ENCODE assay signal across 7 cellular contexts in the genomic region with DNA sequence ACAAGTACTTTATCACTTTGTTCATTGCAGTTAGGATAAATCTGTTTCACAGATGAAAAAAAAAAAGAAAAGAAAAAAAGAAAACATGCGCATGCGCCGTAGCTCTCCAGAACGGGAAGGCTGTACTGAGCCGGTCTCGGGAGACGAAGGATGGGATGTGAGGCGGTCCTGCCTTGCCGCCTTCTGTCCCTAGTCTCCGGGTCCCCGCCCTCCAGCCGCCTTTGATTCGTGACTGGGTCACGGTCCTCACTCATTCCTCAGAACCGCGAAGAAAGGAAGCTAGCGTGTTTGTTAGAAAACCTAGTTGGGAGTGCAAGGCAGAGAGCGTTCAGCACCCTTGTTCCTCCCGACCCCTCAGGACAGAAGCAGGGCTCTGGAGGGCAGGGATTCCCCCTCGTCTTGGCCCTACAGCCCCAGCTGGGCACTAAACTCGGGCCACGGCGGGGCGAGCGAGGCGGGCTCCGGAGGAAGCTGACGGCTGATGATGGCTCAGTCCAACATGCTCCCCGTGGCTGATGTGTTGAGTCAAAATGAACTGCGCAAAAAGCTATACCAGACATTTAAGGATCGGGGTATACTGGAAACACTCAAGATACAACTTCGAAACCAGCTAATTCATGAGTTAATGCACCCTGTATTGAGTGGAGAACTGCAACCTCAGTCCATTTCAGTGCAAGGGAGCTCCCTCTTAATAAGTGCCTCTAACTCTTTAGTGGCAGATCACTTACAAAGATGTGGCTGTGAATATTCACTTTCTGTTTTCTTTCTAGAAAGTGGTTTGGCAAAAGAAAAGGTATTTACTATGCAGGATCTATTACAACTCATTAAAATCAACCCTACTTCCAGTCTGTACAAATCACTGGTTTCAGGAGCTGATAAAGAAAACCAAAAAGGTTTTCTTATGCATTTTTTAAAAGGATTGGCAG. TPM values are rescaled to one million over a fixed set of nuclear protein-coding genes. Genes with fewer than 3 reads are reported as not detected.
DNase-seq lines count a peak whose midpoint lies in the region; ATAC-seq and TF ChIP-seq lines count a peak whose summit lies in the region.

No MANE protein-coding gene starts in this region.

- POLR2A ChIA-PET in activated B cell treated with CpG ODN at 0.5 μM for 24 hours (lab: Charles Lee): no interaction called here

- H3K27ac Mint-ChIP-seq in activated B cell treated with CpG ODN at 0.5 μM for 24 hours: peak overlapping the region; percentile 79

- H3K36me3 Mint-ChIP-seq in activated B cell treated with CpG ODN at 0.5 μM for 24 hours (ENCODE audit: low read depth): peaks cover 39% of the 10 kb centered on the region

- H3K4me3 ChIP-seq in fibroblast of pulmonary artery (replicated peaks; ENCODE audit: low read depth, low read length): peak overlapping the region; percentile 43

- intact Hi-C loops in activated B cell treated with CpG ODN at 0.5 μM for 24 hours (cut with micrococcal nuclease): no loop called here

- H3K4me3 Mint-ChIP-seq in activated B cell treated with CpG ODN at 0.5 μM for 24 hours: peak overlapping the region; percentile 82

- DNase-seq in activated B cell treated with CpG ODN at 0.5 μM for 24 hours (no peak), fibroblast of pulmonary artery (ENCODE audit: low read depth) (peak; percentile 29), Kasumi-1 (lab: John Stamatoyannopoulos, UW) (no peak)
- DNase-seq in stimulated activated CD4-positive, alpha-beta T cell treated with anti-CD3 and anti-CD28 coated beads, Interleukin-4, amount 100 ng/mL, for 24 hours: peak; percentile 10

- ATAC-seq in GM18868 (IDR thresholded peaks at IDR 0.05; ENCODE audit: unreplicated experiment) (peak; percentile 72), activated B cell treated with CpG ODN at 0.5 μM for 24 hours (ENCODE audit: low read depth) (no peak), HG03159 (IDR thresholded peaks at IDR 0.05; ENCODE audit: unreplicated experiment) (no peak), HG03342 (IDR thresholded peaks at IDR 0.05; ENCODE audit: unreplicated experiment) (no peak)

- H3K27me3 Mint-ChIP-seq in activated B cell treated with CpG ODN at 0.5 μM for 24 hours: no peaks in the 10 kb centered on the region

- CTCF ChIA-PET in activated B cell treated with CpG ODN at 0.5 μM for 24 hours (lab: Charles Lee): no interaction called here

- peaks cover under 1% of the 10 kb centered on the region for H3K4me1 Mint-ChIP-seq in activated B cell treated with CpG ODN at 0.5 μM for 24 hours

- no peaks in the 10 kb centered on the region for H3K9me3 Mint-ChIP-seq in activated B cell treated with CpG ODN at 0.5 μM for 24 hours

- TF ChIP-seq CTCF in activated B cell treated with CpG ODN at 0.5 μM for 24 hours (IDR thresholded peaks at IDR 0.05) (no peak), fibroblast of pulmonary artery (IDR thresholded peaks at IDR 0.05; ENCODE audit: low read length, missing control alignments) (no peak)

RNA-seq across cellular contexts. Expression of a gene that starts 40.0 kb away (rescaled TPM):
- 8.8 and 11.7 TPM in 2 replicates for total RNA-seq in activated B cell treated with CpG ODN at 0.5 μM for 24 hours

Comparison
In these comparisons a context has a peak if more than half of its experiments do, and no peak if none do; other contexts are left out.
1. DNase-seq: peak in fibroblast of pulmonary artery (single experiment) and stimulated activated CD4-positive, alpha-beta T cell treated with anti-CD3 and anti-CD28 coated beads, Interleukin-4, amount 100 ng/mL, for 24 hours (single experiment); none in activated B cell treated with CpG ODN at 0.5 μM for 24 hours (single experiment) and Kasumi-1 (0 of 2).